ENCODE assay signal across 8 cellular contexts in the genomic region with DNA sequence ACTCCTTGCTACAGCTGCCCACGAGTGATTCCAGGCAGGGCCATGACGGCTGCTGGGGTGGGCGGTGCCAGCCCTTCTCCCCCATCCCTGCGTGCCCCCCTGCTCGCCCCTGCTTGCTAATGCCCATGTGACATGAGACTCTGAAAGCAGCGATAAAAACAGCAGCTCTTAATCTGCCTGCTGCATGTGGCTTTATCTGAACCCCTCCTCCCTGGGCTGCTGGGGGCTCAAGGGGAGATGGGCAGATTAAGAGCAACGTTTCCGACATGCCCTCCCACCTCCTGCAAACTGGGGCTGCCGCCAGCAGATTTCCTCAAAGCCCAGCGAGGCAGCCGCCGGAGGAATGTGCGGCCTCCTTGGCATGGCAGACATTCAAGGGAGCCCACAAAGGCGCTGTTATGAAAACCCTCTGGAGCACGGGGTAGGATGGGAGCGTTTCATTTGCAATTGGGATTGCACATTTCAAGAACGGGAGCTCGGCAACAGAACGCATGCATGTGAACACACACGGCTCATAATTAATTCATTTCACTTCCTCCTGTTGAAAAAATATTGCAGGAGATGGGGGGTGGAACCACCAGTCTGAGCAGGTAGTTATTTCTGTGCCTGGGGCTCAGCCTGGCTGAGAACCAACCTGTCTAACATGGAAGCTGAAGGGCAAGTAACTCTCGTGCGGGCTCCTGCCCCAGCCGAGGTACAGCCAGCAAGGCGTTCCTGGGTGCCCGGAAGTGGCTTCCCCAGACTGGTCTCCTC.
A peak's percentile ranks its signal among the peaks of the same experiment; 100 is the strongest.
DNase-seq lines count a peak whose midpoint lies in the region; ATAC-seq and TF ChIP-seq lines count a peak whose summit lies in the region.

No MANE protein-coding gene starts in this region.

- WGBS in SK-N-SH (ENCODE audit: low lambda C conversion rate) = 16% methylated on average over 18 of the region's 25 CpGs
- 20 to 33% methylated on average over 2 to 25 of the region's 25 CpGs for WGBS in transverse colon (ENCODE audit: low coverage in 1 of 2), 2 donors

- no peak overlapping the region for H3K9ac ChIP-seq in SK-N-SH

- TF ChIP-seq RAD21 in SK-N-SH (IDR thresholded peaks at IDR 0.05; ENCODE audit: low read length) = peak; percentile 30

- H3K36me3 Mint-ChIP-seq in naive thymus-derived CD8-positive, alpha-beta T cell = no peaks in the 10 kb centered on the region

- no peaks in the 10 kb centered on the region for H3K9me2 ChIP-seq in SK-N-SH

- H3K79me2 ChIP-seq in SK-N-SH (ENCODE audit: insufficient read depth) = no peaks in the 10 kb centered on the region

- H3K27ac ChIP-seq in SK-N-SH (ENCODE audit: low read depth in 2 of 2, low read length in 1 of 2) (peak overlapping the region in 1 of 2 experiments; percentile 79; a peak in 2 of 4 replicates), transverse colon (no peak overlapping the region)

- no peak for TF ChIP-seq POLR2A in transverse colon (IDR thresholded peaks at IDR 0.05)

- peak overlapping the region; percentile 74 for H3K4me2 ChIP-seq in SK-N-SH

- intact Hi-C loops in transverse colon (cut with DNase I; ENCODE audit: low total_unique reads) = no loop called here

- peaks cover 0 to 9% (median 0%) of the 10 kb centered on the region in 5 donors for H3K27me3 Mint-ChIP-seq in naive thymus-derived CD8-positive, alpha-beta T cell

- H3K4me3 ChIP-seq in SK-N-SH (ENCODE audit: low read depth in 2 of 2, low read length in 1 of 2) (peak overlapping the region; percentile 28 to 31; a peak in 3 of 4 replicates), epithelial cell of proximal tubule (ENCODE audit: low read depth, low read length) (peak overlapping the region; percentile 11), transverse colon (no peak overlapping the region)

- peak overlapping the region; percentile 81 to 91 (median 88) for H3K4me3 Mint-ChIP-seq in naive thymus-derived CD8-positive, alpha-beta T cell

- ATAC-seq in GM21723 (IDR thresholded peaks at IDR 0.05; ENCODE audit: unreplicated experiment) = peak; percentile 67
- peak; percentile 71 to 72 for ATAC-seq in naive thymus-derived CD8-positive, alpha-beta T cell
- no peak for ATAC-seq in HG03457 (IDR thresholded peaks at IDR 0.05; ENCODE audit: unreplicated experiment)

- POLR2A ChIA-PET in SK-N-SH (lab: Yijun Ruan, JAX) = interaction anchor here (0.6 to 1.5 kb wide), 3 partner anchors 9 to 372 kb away, joined by 3 to 4 read pairs (median 3); no protein-coding TSS in a partner anchor
- POLR2A ChIA-PET in naive thymus-derived CD8-positive, alpha-beta T cell (lab: Charles Lee) = interaction anchor here (0.6 to 1.7 kb wide), 5 partner anchors 8 to 158 kb away, joined by 3 to 10 read pairs (median 3); a partner anchor contains a TSS

- no peaks in the 10 kb centered on the region for H3K9me3 Mint-ChIP-seq in naive thymus-derived CD8-positive, alpha-beta T cell

- CTCF ChIA-PET in SK-N-SH (lab: Yijun Ruan, JAX) = interaction anchor here (0.9 to 2.7 kb wide), 8 partner anchors 9 to 533 kb away, joined by 3 to 9 read pairs (median 4); no protein-coding TSS in a partner anchor

- TF ChIP-seq CTCF in SK-N-SH (IDR thresholded peaks at IDR 0.05) (no peak), epithelial cell of proximal tubule (conservative IDR thresholded peaks at IDR 0.05; ENCODE audit: low read depth, low read length) (no peak), transverse colon (IDR thresholded peaks at IDR 0.05) (no peak)

- peak; percentile 91 for DNase-seq in COLO829 (ENCODE audit: low spot score)
- peak; percentile 84 for DNase-seq in SK-N-SH
- DNase-seq in epithelial cell of proximal tubule (ENCODE audit: low read depth) = no peak
- DNase-seq in naive thymus-derived CD8-positive, alpha-beta T cell = peak in 8 of 10 donors; percentile 6 to 39 (median 25)
- DNase-seq in central memory CD4-positive, alpha-beta T cell = no peak
- DNase-seq in transverse colon = no peak

- H3K9me3 ChIP-seq in SK-N-SH = no peaks in the 10 kb centered on the region
- H3K9me3 ChIP-seq in transverse colon = no peaks in the 10 kb centered on the region

- TF ChIP-seq EP300 in SK-N-SH (IDR thresholded peaks at IDR 0.05; ENCODE audit: borderline replicate concordance in 1 of 2, low read depth in 1 of 2, low read length in 1 of 2) = peak; percentile 56 to 85; a peak in 3 of 4 replicates
- no peak for TF ChIP-seq EP300 in transverse colon (IDR thresholded peaks at IDR 0.05; ENCODE audit: low read depth)

- in situ Hi-C loops in transverse colon (cut with MboI; ENCODE audit: low pct_ligation_motif_present in 1 of 4, low pct_unique_long_range_greater_than_20kb in 1 of 4, low sequenced_read_pairs in 3 of 4) = no loop called here

- H3K36me3 ChIP-seq in SK-N-SH (replicated peaks in 1 of 2; ENCODE audit: control insufficient read depth in 1 of 2, insufficient read depth in 2 of 2, low read length in 1 of 2) (no peaks in the 10 kb centered on the region), transverse colon (no peaks in the 10 kb centered on the region)

- H3F3A ChIP-seq in SK-N-SH (replicated peaks; ENCODE audit: insufficient read depth) = peaks cover 3% of the 10 kb centered on the region

- no peaks in the 10 kb centered on the region for H4K20me1 ChIP-seq in SK-N-SH (ENCODE audit: insufficient read depth)

- H2AFZ ChIP-seq in SK-N-SH (ENCODE audit: low read depth) = no peak overlapping the region

- peaks cover 13 to 22% (median 18%) of the 10 kb centered on the region in 4 donors for H3K4me1 Mint-ChIP-seq in naive thymus-derived CD8-positive, alpha-beta T cell

- H3K4me1 ChIP-seq in SK-N-SH (ENCODE audit: control insufficient read depth in 1 of 2, insufficient read depth in 2 of 2, low read depth in 1 of 2, low read length in 1 of 2) (peaks cover 0 to 41% of the 10 kb centered on the region in 2 experiments; a peak in 2 of 4 replicates), transverse colon (peaks cover 0 to 12% (median 2%) of the 10 kb centered on the region in 4 donors)

- peak overlapping the region in 9 of 10 donors; percentile 17 to 84 (median 75) for H3K27ac Mint-ChIP-seq in naive thymus-derived CD8-positive, alpha-beta T cell

- H3K27me3 ChIP-seq in SK-N-SH (ENCODE audit: insufficient read depth) (peaks cover 35% of the 10 kb centered on the region; the same call in 1 of the 2 replicates), transverse colon (peaks cover 3% of the 10 kb centered on the region)

TF ChIP-seq in SK-N-SH, 30 proteins besides CTCF, POLR2A, EP300 and RAD21 (continues in another document):
- TF ChIP-seq, protein P1, sequence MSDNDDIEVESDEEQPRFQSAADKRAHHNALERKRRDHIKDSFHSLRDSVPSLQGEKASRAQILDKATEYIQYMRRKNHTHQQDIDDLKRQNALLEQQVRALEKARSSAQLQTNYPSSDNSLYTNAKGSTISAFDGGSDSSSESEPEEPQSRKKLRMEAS (IDR thresholded peaks at IDR 0.05; ENCODE audit: low read depth) = peak; percentile 52
- TF ChIP-seq EZH2phosphoT487 (IDR thresholded peaks at IDR 0.05; ENCODE audit: borderline replicate concordance, low read depth) (no peak), NRF1 (IDR thresholded peaks at IDR 0.05; ENCODE audit: low read depth, low read length) (no peak), MXI1 (IDR thresholded peaks at IDR 0.05; ENCODE audit: low read depth, low read length) (peak; percentile 93), NFIC (IDR thresholded peaks at IDR 0.05; ENCODE audit: borderline replicate concordance) (peak; percentile 77), SIN3A (IDR thresholded peaks at IDR 0.05; ENCODE audit: borderline replicate concordance, low read depth, low read length) (no peak), GATA2 (CRISPR knock-in tag; IDR thresholded peaks at IDR 0.05) (peak; percentile 99), POLR2AphosphoS5 (IDR thresholded peaks at IDR 0.05; ENCODE audit: low read depth, low read length) (0 out of 2 replicates have a peak, but pooled peaks have one; percentile 23), ELF1 (IDR thresholded peaks at IDR 0.05) (no peak)
- TF ChIP-seq, protein P2, sequence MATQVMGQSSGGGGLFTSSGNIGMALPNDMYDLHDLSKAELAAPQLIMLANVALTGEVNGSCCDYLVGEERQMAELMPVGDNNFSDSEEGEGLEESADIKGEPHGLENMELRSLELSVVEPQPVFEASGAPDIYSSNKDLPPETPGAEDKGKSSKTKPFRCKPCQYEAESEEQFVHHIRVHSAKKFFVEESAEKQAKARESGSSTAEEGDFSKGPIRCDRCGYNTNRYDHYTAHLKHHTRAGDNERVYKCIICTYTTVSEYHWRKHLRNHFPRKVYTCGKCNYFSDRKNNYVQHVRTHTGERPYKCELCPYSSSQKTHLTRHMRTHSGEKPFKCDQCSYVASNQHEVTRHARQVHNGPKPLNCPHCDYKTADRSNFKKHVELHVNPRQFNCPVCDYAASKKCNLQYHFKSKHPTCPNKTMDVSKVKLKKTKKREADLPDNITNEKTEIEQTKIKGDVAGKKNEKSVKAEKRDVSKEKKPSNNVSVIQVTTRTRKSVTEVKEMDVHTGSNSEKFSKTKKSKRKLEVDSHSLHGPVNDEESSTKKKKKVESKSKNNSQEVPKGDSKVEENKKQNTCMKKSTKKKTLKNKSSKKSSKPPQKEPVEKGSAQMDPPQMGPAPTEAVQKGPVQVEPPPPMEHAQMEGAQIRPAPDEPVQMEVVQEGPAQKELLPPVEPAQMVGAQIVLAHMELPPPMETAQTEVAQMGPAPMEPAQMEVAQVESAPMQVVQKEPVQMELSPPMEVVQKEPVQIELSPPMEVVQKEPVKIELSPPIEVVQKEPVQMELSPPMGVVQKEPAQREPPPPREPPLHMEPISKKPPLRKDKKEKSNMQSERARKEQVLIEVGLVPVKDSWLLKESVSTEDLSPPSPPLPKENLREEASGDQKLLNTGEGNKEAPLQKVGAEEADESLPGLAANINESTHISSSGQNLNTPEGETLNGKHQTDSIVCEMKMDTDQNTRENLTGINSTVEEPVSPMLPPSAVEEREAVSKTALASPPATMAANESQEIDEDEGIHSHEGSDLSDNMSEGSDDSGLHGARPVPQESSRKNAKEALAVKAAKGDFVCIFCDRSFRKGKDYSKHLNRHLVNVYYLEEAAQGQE (IDR thresholded peaks at IDR 0.05; ENCODE audit: low read depth, low read length) = 0 out of 2 replicates have a peak, but pooled peaks have one; percentile 4
- TF ChIP-seq, protein P3, sequence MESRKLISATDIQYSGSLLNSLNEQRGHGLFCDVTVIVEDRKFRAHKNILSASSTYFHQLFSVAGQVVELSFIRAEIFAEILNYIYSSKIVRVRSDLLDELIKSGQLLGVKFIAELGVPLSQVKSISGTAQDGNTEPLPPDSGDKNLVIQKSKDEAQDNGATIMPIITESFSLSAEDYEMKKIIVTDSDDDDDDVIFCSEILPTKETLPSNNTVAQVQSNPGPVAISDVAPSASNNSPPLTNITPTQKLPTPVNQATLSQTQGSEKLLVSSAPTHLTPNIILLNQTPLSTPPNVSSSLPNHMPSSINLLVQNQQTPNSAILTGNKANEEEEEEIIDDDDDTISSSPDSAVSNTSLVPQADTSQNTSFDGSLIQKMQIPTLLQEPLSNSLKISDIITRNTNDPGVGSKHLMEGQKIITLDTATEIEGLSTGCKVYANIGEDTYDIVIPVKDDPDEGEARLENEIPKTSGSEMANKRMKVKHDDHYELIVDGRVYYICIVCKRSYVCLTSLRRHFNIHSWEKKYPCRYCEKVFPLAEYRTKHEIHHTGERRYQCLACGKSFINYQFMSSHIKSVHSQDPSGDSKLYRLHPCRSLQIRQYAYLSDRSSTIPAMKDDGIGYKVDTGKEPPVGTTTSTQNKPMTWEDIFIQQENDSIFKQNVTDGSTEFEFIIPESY (IDR thresholded peaks at IDR 0.05; ENCODE audit: borderline replicate concordance, low read depth) = no peak

Comparison
In these comparisons a context has a peak if more than half of its experiments do, and no peak if none do; other contexts are left out.
1. DNase-seq: peak in COLO829 (single experiment), SK-N-SH (single experiment) and naive thymus-derived CD8-positive, alpha-beta T cell (8 of 10); none in epithelial cell of proximal tubule (single experiment), central memory CD4-positive, alpha-beta T cell (single experiment) and transverse colon (single experiment).
2. H3K4me3 ChIP-seq: peak in SK-N-SH (2 of 2) and epithelial cell of proximal tubule (single experiment); none in transverse colon (0 of 4).